Comparison of ENCODE assay signal across 22 cellular contexts in the genomic region with DNA sequence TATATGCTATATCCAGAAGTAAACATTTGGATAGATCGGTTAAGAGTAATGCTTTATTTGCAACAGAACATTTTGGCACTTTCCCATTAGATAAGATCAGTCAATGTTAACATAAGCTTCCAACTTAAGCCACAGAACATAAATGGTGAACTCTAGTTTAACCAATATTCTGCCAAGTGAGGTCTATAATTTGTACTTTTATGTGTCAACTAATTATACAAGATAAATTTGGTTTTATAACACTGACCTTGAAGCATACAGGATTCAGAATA. TPM values are rescaled to one million over a fixed set of nuclear protein-coding genes. Genes with fewer than 3 reads are reported as not detected.
DNase-seq lines count a peak whose midpoint lies in the region; ATAC-seq and TF ChIP-seq lines count a peak whose summit lies in the region.
"Had no signal": no experiment of that assay in that cellular context is flagged by ENCODE, and none has a peak within 500 bp of the region (broad histone marks: within the 10 kb centered on the region; RNA-seq: fewer than 3 reads in every experiment).

No MANE protein-coding gene starts in this region.

- peak overlapping the region; percentile 54 for H3K4me2 ChIP-seq in smooth muscle cell
- H3K4me2 ChIP-seq: BLaER1 treated with 17β-estradiol and CSF1 and Interleukin-3, amounts not matched to agents 10 nM and 100 nM had no signal

- H3K27me3 Mint-ChIP-seq in activated T-helper 17 cell treated with anti-CD3 and anti-CD28 coated beads, Interleukin-2, amount 50 U/mL, for 72 hours, result no peaks in the 10 kb centered on the region
- H3K27me3 Mint-ChIP-seq: activated CD8-positive, alpha-beta memory T cell treated with anti-CD3 and anti-CD28 coated beads, Interleukin-2, amount 10 ng/mL, durations not matched to agents 7 days and 5 days; stimulated activated memory B cell treated with anti-CD40 and anti-IgM and Interleukin-4, amounts not matched to agents 10 μg/mL and 1 μg/mL and 100 μg/mL, for 72 hours had no signal

- H3K9me3 Mint-ChIP-seq in activated T-helper 17 cell treated with anti-CD3 and anti-CD28 coated beads, Interleukin-2, amount 50 U/mL, for 72 hours, result no peaks in the 10 kb centered on the region
- H3K9me3 Mint-ChIP-seq: activated T-helper 2 cell treated with anti-CD3 and anti-CD28 coated beads, Interferon-gamma antibody, Interleukin-2, Interleukin-4, amounts not matched to agents 10 μg/mL and 5 μg/mL and 100 μg/mL, durations not matched to agents 14 hours and 24 hours and 36 hours; central memory CD8-positive, alpha-beta T cell; stimulated activated memory B cell treated with anti-CD40 and anti-IgM and Interleukin-4, amounts not matched to agents 10 μg/mL and 1 μg/mL and 100 μg/mL, for 72 hours had no signal

- H4K20me1 ChIP-seq in smooth muscle cell (ENCODE audit: low read depth), result no peaks in the 10 kb centered on the region
- H4K20me1 ChIP-seq: BLaER1 treated with 17β-estradiol and CSF1 and Interleukin-3, amounts not matched to agents 10 nM and 100 nM had no signal

- no peak for ATAC-seq in activated T-helper 17 cell treated with anti-CD3 and anti-CD28 coated beads, Interleukin-2, amount 50 U/mL, for 72 hours (replicated peaks)
- ATAC-seq: activated CD8-positive, alpha-beta memory T cell treated with anti-CD3 and anti-CD28 coated beads, Interleukin-2, amount 10 ng/mL, durations not matched to agents 7 days and 5 days; stimulated activated memory B cell treated with anti-CD40 and anti-IgM and Interleukin-4, amounts not matched to agents 10 μg/mL and 1 μg/mL and 100 μg/mL, for 72 hours had no signal

- no peaks in the 10 kb centered on the region for H3K4me1 Mint-ChIP-seq in activated T-helper 17 cell treated with anti-CD3 and anti-CD28 coated beads, Interleukin-2, amount 50 U/mL, for 72 hours
- H3K4me1 Mint-ChIP-seq: activated CD8-positive, alpha-beta memory T cell treated with anti-CD3 and anti-CD28 coated beads, Interleukin-2, amount 10 ng/mL, durations not matched to agents 7 days and 5 days; central memory CD8-positive, alpha-beta T cell; stimulated activated memory B cell treated with anti-CD40 and anti-IgM and Interleukin-4, amounts not matched to agents 10 μg/mL and 1 μg/mL and 100 μg/mL, for 72 hours had no signal

- peaks cover 42% of the 10 kb centered on the region for H3K79me2 ChIP-seq in smooth muscle cell (ENCODE audit: low read depth)

- peak; percentile 91 for DNase-seq in fibroblast of villous mesenchyme (ENCODE audit: low read depth)
- no peak for DNase-seq in smooth muscle cell (lab: John Stamatoyannopoulos, UW; ENCODE audit: unreplicated experiment)
- DNase-seq in NCI-H2227 treated with DMSO at 0.1 percent for 48 hours (lab: John Stamatoyannopoulos, UW), result no peak
- no peak for DNase-seq in RPMI8226
- DNase-seq: activated CD4-positive, CD25-positive, alpha-beta regulatory T cell treated with anti-CD3 and anti-CD28 coated beads, Interleukin-2, amount 50 U/mL, for 72 hours; activated CD8-positive, alpha-beta memory T cell treated with anti-CD3 and anti-CD28 coated beads, Interleukin-2, amount 10 ng/mL, durations not matched to agents 7 days and 5 days; effector CD8-positive, alpha-beta T cell; kidney; NCI-H1436; NCI-H510A; OCI-M1; T1000 had no signal

- H3K27ac ChIP-seq in HEK293 (ENCODE audit: extremely low read depth, low read depth, low read length), result 0 out of 2 replicates have a peak overlapping the region, but pooled peaks have one; percentile 3
- H3K27ac ChIP-seq in smooth muscle cell (ENCODE audit: low read depth), result peak overlapping the region; percentile 88
- H3K27ac ChIP-seq: BLaER1 treated with 17β-estradiol and CSF1 and Interleukin-3, amounts not matched to agents 10 nM and 100 nM had no signal

- 30% methylated on average over 1 of the region's 1 CpG for WGBS in smooth muscle cell (ENCODE audit: low lambda C conversion rate)

- no peak overlapping the region for H3K27ac Mint-ChIP-seq in activated T-helper 17 cell treated with anti-CD3 and anti-CD28 coated beads, Interleukin-2, amount 50 U/mL, for 72 hours
- H3K27ac Mint-ChIP-seq: activated CD8-positive, alpha-beta memory T cell treated with anti-CD3 and anti-CD28 coated beads, Interleukin-2, amount 10 ng/mL, durations not matched to agents 7 days and 5 days; activated T-helper 2 cell treated with anti-CD3 and anti-CD28 coated beads, Interferon-gamma antibody, Interleukin-2, Interleukin-4, amounts not matched to agents 10 μg/mL and 5 μg/mL and 100 μg/mL, durations not matched to agents 14 hours and 24 hours and 36 hours; stimulated activated memory B cell treated with anti-CD40 and anti-IgM and Interleukin-4, amounts not matched to agents 10 μg/mL and 1 μg/mL and 100 μg/mL, for 72 hours had no signal

- TF ChIP-seq CTCF in HEK293 (tag by site-specific recombination; IDR thresholded peaks at IDR 0.05) (no peak), fibroblast of villous mesenchyme (IDR thresholded peaks at IDR 0.05; ENCODE audit: insufficient read depth, low read depth, low read length) (no peak), smooth muscle cell (IDR thresholded peaks at IDR 0.05; ENCODE audit: borderline replicate concordance, insufficient read depth, poor library complexity, severe bottlenecking) (no peak)

- peak overlapping the region; percentile 30 for H3K9ac ChIP-seq in smooth muscle cell (ENCODE audit: low read depth)
- H3K9ac ChIP-seq: BLaER1 treated with 17β-estradiol and CSF1 and Interleukin-3, amounts not matched to agents 10 nM and 100 nM had no signal

- H3K27me3 ChIP-seq in smooth muscle cell (ENCODE audit: low read depth), result no peaks in the 10 kb centered on the region
- H3K27me3 ChIP-seq: BLaER1 treated with 17β-estradiol and CSF1 and Interleukin-3, amounts not matched to agents 10 nM and 100 nM had no signal

- no peaks in the 10 kb centered on the region for H3K36me3 Mint-ChIP-seq in activated T-helper 17 cell treated with anti-CD3 and anti-CD28 coated beads, Interleukin-2, amount 50 U/mL, for 72 hours (ENCODE audit: low read depth)
- H3K36me3 Mint-ChIP-seq: activated CD8-positive, alpha-beta memory T cell treated with anti-CD3 and anti-CD28 coated beads, Interleukin-2, amount 10 ng/mL, durations not matched to agents 7 days and 5 days; stimulated activated memory B cell treated with anti-CD40 and anti-IgM and Interleukin-4, amounts not matched to agents 10 μg/mL and 1 μg/mL and 100 μg/mL, for 72 hours had no signal

- CTCF ChIA-PET in HEK293 (lab: Yijun Ruan, JAX), result interaction anchor here (1.2 to 1.7 kb wide), 3 partner anchors 24 to 38 kb away, joined by 4 to 7 read pairs (median 5); a partner anchor contains a TSS

- H3K4me1 ChIP-seq in HEK293 (ENCODE audit: control insufficient read depth, insufficient read depth, low read length) (peaks cover 4% of the 10 kb centered on the region; the same call in 1 of the 2 replicates), smooth muscle cell (ENCODE audit: low read depth) (peaks cover 20% of the 10 kb centered on the region)
- H3K4me1 ChIP-seq: BLaER1 treated with 17β-estradiol and CSF1 and Interleukin-3, amounts not matched to agents 10 nM and 100 nM had no signal

- POLR2A ChIA-PET in HEK293 (lab: Yijun Ruan, JAX), result no interaction called here

- H3K36me3 ChIP-seq in HEK293 (ENCODE audit: control insufficient read depth in 2 of 2, insufficient read depth in 1 of 2, low read length in 2 of 2) (no peaks in the 10 kb centered on the region), smooth muscle cell (ENCODE audit: low read depth) (no peaks in the 10 kb centered on the region)
- H3K36me3 ChIP-seq: BLaER1 treated with 17β-estradiol and CSF1 and Interleukin-3, amounts not matched to agents 10 nM and 100 nM had no signal

- H2AFZ ChIP-seq in smooth muscle cell (ENCODE audit: low read depth), result no peak overlapping the region

- no peaks in the 10 kb centered on the region for H3K9me3 ChIP-seq in HEK293 (ENCODE audit: control insufficient read depth, insufficient read depth, low read depth, low read length)
- H3K9me3 ChIP-seq in smooth muscle cell (replicated peaks; ENCODE audit: low read depth), result no peaks in the 10 kb centered on the region
- H3K9me3 ChIP-seq: BLaER1 treated with 17β-estradiol and CSF1 and Interleukin-3, amounts not matched to agents 10 nM and 100 nM had no signal

- H3K4me3 ChIP-seq in HEK293 (ENCODE audit: low read depth, low read length) (no peak overlapping the region), fibroblast of villous mesenchyme (ENCODE audit: low read depth, low read length) (no peak overlapping the region), smooth muscle cell (no peak overlapping the region)
- H3K4me3 ChIP-seq: BLaER1 treated with 17β-estradiol and CSF1 and Interleukin-3, amounts not matched to agents 10 nM and 100 nM had no signal

- H3K4me3 Mint-ChIP-seq in activated T-helper 17 cell treated with anti-CD3 and anti-CD28 coated beads, Interleukin-2, amount 50 U/mL, for 72 hours, result no peak overlapping the region
- H3K4me3 Mint-ChIP-seq: activated CD8-positive, alpha-beta memory T cell treated with anti-CD3 and anti-CD28 coated beads, Interleukin-2, amount 10 ng/mL, durations not matched to agents 7 days and 5 days; central memory CD8-positive, alpha-beta T cell; stimulated activated memory B cell treated with anti-CD40 and anti-IgM and Interleukin-4, amounts not matched to agents 10 μg/mL and 1 μg/mL and 100 μg/mL, for 72 hours had no signal

- H3F3A ChIP-seq in smooth muscle cell (ENCODE audit: low read depth), result peaks cover 14% of the 10 kb centered on the region

TF ChIP-seq in HEK293, 187 proteins besides CTCF, POLR2A, EP300 and RAD21 (continues in another document):
- TF ChIP-seq BCL11A (tag by site-specific recombination; IDR thresholded peaks at IDR 0.05; ENCODE audit: low read depth) (no peak), BCL11B (tag by site-specific recombination; IDR thresholded peaks at IDR 0.05; ENCODE audit: low read depth) (no peak), YY2 (tag by site-specific recombination; IDR thresholded peaks at IDR 0.05) (no peak)

TF ChIP-seq in PFSK-1, 5 proteins besides CTCF, POLR2A, EP300 and RAD21:
- TF ChIP-seq POLR2AphosphoS5 (IDR thresholded peaks at IDR 0.05; ENCODE audit: low read depth, low read length) (peak; percentile 9; the same call in 1 of the 2 replicates), FOXP2 (optimal IDR thresholded peaks at IDR 0.05; ENCODE audit: borderline replicate concordance, extremely low read depth, extremely low read length, insufficient read depth) (no peak)

RNA-seq across cellular contexts. Expression of a gene that starts 23.5 kb away (rescaled TPM):
- polyA plus RNA-seq in PFSK-1 (2012; ENCODE audit: insufficient read length, low read depth), result not detected
- total RNA-seq in fibroblast of villous mesenchyme, result 6.0 and 9.3 TPM in 2 replicates
- total RNA-seq in smooth muscle cell, result 2.3 and 4.7 TPM in 2 replicates
- polyA plus RNA-seq in smooth muscle cell, result 0.18 TPM in 1 of 2 replicates, not detected in the other
- not detected for total RNA-seq in activated T-helper 17 cell treated with anti-CD3 and anti-CD28 coated beads, Interleukin-2, amount 50 U/mL, for 72 hours
- total RNA-seq: activated CD8-positive, alpha-beta memory T cell treated with anti-CD3 and anti-CD28 coated beads, Interleukin-2, amount 10 ng/mL, durations not matched to agents 7 days and 5 days; activated T-helper 2 cell treated with anti-CD3 and anti-CD28 coated beads, Interferon-gamma antibody, Interleukin-2, Interleukin-4, amounts not matched to agents 10 μg/mL and 5 μg/mL and 100 μg/mL, durations not matched to agents 14 hours and 24 hours and 36 hours; kidney; mononuclear cell had no signal
- polyA plus RNA-seq: adipose tissue, thymus had no signal
